In the genomic region with DNA sequence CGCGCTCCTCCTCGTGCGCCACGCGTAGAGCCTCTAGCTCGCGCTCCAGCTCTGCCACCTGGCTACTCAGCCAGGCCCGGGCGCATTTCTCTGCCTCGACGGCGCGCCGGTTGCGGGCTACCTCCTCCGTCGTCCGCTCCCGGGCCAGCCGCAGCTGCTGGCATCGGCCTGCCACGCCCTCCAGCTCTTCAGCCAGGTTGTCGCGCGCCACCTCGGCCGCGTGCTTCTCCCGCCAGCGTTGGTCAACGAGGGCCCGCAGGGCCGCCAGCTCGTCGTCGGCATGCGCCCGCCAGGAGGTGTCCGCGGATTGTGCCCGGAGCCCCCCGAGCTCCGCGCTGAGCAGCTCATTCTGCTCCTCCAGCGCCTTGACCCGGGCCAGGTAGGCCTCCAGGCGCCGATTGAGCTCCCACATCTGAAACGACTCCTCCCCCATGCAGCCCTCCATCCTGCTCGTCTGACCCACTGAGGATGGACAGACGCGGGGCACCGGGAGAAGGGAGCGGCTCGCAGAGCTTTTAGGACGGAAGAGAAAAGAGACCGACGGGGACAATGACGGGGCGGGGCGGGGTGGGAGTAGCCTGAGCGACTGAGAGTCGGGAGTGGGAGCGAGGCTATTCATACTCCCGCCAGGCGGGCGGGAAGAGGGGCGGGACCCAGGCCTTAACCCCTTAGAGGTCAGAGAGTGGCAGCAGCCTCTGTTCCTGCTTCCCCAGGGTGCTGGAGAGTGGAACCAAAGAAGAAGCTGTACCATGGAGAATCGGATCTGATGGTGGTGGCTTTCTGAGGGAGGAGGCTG, we compare ENCODE assay signal across 8 cellular contexts. TPM values are rescaled to one million over a fixed set of nuclear protein-coding genes. Genes with fewer than 3 reads are reported as not detected.
DNase-seq lines count a peak whose midpoint lies in the region; ATAC-seq and TF ChIP-seq lines count a peak whose summit lies in the region.

A gene with protein sequence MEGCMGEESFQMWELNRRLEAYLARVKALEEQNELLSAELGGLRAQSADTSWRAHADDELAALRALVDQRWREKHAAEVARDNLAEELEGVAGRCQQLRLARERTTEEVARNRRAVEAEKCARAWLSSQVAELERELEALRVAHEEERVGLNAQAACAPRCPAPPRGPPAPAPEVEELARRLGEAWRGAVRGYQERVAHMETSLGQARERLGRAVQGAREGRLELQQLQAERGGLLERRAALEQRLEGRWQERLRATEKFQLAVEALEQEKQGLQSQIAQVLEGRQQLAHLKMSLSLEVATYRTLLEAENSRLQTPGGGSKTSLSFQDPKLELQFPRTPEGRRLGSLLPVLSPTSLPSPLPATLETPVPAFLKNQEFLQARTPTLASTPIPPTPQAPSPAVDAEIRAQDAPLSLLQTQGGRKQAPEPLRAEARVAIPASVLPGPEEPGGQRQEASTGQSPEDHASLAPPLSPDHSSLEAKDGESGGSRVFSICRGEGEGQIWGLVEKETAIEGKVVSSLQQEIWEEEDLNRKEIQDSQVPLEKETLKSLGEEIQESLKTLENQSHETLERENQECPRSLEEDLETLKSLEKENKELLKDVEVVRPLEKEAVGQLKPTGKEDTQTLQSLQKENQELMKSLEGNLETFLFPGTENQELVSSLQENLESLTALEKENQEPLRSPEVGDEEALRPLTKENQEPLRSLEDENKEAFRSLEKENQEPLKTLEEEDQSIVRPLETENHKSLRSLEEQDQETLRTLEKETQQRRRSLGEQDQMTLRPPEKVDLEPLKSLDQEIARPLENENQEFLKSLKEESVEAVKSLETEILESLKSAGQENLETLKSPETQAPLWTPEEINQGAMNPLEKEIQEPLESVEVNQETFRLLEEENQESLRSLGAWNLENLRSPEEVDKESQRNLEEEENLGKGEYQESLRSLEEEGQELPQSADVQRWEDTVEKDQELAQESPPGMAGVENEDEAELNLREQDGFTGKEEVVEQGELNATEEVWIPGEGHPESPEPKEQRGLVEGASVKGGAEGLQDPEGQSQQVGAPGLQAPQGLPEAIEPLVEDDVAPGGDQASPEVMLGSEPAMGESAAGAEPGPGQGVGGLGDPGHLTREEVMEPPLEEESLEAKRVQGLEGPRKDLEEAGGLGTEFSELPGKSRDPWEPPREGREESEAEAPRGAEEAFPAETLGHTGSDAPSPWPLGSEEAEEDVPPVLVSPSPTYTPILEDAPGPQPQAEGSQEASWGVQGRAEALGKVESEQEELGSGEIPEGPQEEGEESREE (N-terminal part only) (minus strand): TSS at position 588 of the 796 bp plus-strand sequence. CDS start 143 bp downstream, at position 445.

- ATAC-seq in HG02870 (IDR thresholded peaks at IDR 0.05; ENCODE audit: unreplicated experiment): no peak
- no peak for ATAC-seq in GM19452 (IDR thresholded peaks at IDR 0.05; ENCODE audit: unreplicated experiment)

- in situ Hi-C loops in SK-MEL-5 (cut with HindIII; ENCODE audit: low pct_unique_long_range_greater_than_20kb, low sequenced_read_pairs): no loop called here

- peaks cover 18% of the 10 kb centered on the region for H3K27me3 Mint-ChIP-seq in neural crest cell (ENCODE audit: low read depth)

- peak within 1 kb of the TSS; percentile 97 for H3K27ac Mint-ChIP-seq in neural crest cell (ENCODE audit: unreplicated experiment)

- peaks cover 53% of the 10 kb centered on the region for H3K4me1 Mint-ChIP-seq in neural crest cell

- peaks cover 17% of the 10 kb centered on the region for H3K36me3 Mint-ChIP-seq in neural crest cell (ENCODE audit: low read depth)

- TF ChIP-seq CTCF in neural crest cell (conservative IDR thresholded peaks at IDR 0.05): no peak

- no peaks in the 10 kb centered on the region for H3K9me3 Mint-ChIP-seq in neural crest cell

- DNase-seq in NCI-H187 (lab: John Stamatoyannopoulos, UW) (peak; percentile 53 to 54), NCI-H187 treated with DMSO at 0.1 percent for 48 hours (lab: John Stamatoyannopoulos, UW) (no peak), SK-MEL-5 (ENCODE audit: low read depth, low spot score) (peak; percentile 77), foreskin melanocyte (peak; percentile 72), neural crest cell (ENCODE audit: low read depth, low spot score) (peak; percentile 81)
- no peak for DNase-seq in stimulated activated CD4-positive, alpha-beta T cell treated with anti-CD3 and anti-CD28 coated beads, Interleukin-4, amount 100 ng/mL, for 4 hours

- H3K4me3 Mint-ChIP-seq in neural crest cell: peak within 1 kb of the TSS; percentile 93

RNA-seq across cellular contexts. Expression of the gene that starts here (rescaled TPM):
- 81.0 and 97.4 TPM in 2 replicates for total RNA-seq in SK-MEL-5 (2014; rRNA removed; shearing (Covaris generic))
- polyA plus RNA-seq in SK-MEL-5 (2015; cell fraction: cytosol; rRNA removed): 47.8 and 59.9 TPM in 2 replicates
- polyA plus RNA-seq in SK-MEL-5 (2015; cell fraction: nucleus; rRNA removed): 121 and 128 TPM in 2 replicates
- total RNA-seq in neural crest cell: 248 and 265 TPM in 2 replicates

Comparison
In these comparisons a context has a peak if more than half of its experiments do, and no peak if none do; other contexts are left out.
1. DNase-seq: peak in NCI-H187 (2 of 2), SK-MEL-5 (single experiment), foreskin melanocyte (single experiment) and neural crest cell (single experiment); none in NCI-H187 treated with DMSO at 0.1 percent for 48 hours (single experiment) and stimulated activated CD4-positive, alpha-beta T cell treated with anti-CD3 and anti-CD28 coated beads, Interleukin-4, amount 100 ng/mL, for 4 hours (0 of 2).